In genomic region chrX:71158603-71159002, GRCh38 we compare ENCODE assay signal across 29 cellular contexts. TPM values are rescaled to one million over a fixed set of nuclear protein-coding genes. Genes with fewer than 3 reads are reported as not detected.
"Had no signal": no experiment of that assay in that cellular context is flagged by ENCODE, and none has a peak within 500 bp of the region (broad histone marks: within the 10 kb centered on the region; RNA-seq: fewer than 3 reads in every experiment).

No MANE protein-coding gene starts in this region.

- DNase-seq: effector CD8-positive, alpha-beta T cell; erythroblast; esophagus squamous epithelium; foreskin fibroblast; foreskin melanocyte; gastrocnemius medialis; glutamatergic neuron; heart right ventricle; hippocampal formation; left cardiac atrium; left lung; left ventricle myocardium superior; lower lobe of right lung; mesenchymal stem cell; mucosa of descending colon; naive B cell had no signal

- H3K4me1 Mint-ChIP-seq: mesothelial cell of epicardium had no signal

- H3K36me3 ChIP-seq: esophagus squamous epithelium, gastrocnemius medialis, heart right ventricle, left lung, lower lobe of right lung had no signal

- H3K27ac ChIP-seq: coronary artery, epithelial cell of prostate, esophagus squamous epithelium, gastrocnemius medialis, heart right ventricle, left lung, lower lobe of right lung had no signal

- ATAC-seq: esophagus mucosa, gastrocnemius medialis, heart right ventricle, left cardiac atrium, left lung, left ventricle myocardium superior, lower lobe of right lung, mucosa of descending colon had no signal

- H3K9me3 ChIP-seq: esophagus squamous epithelium, gastrocnemius medialis, heart right ventricle, left lung, lower lobe of right lung, mucosa of descending colon had no signal

- H3K4me3 Mint-ChIP-seq: mesothelial cell of epicardium, naive B cell had no signal

- H3K4me1 ChIP-seq: esophagus squamous epithelium, gastrocnemius medialis, heart right ventricle, left lung, lower lobe of right lung had no signal

- H3K27me3 ChIP-seq: esophagus squamous epithelium, gastrocnemius medialis, left lung had no signal

- H3K27me3 Mint-ChIP-seq: naive B cell; naive thymus-derived CD8-positive, alpha-beta T cell had no signal

- H3K36me3 Mint-ChIP-seq: mesothelial cell of epicardium, naive B cell had no signal

- H3K27ac Mint-ChIP-seq: mesothelial cell of epicardium had no signal

- H3K9me3 Mint-ChIP-seq: naive B cell; naive thymus-derived CD8-positive, alpha-beta T cell had no signal

- FAIRE-seq: colon, islet of Langerhans, keratinocyte had no signal

- H3K4me3 ChIP-seq: coronary artery, esophagus squamous epithelium, gastrocnemius medialis, heart right ventricle, left lung, lower lobe of right lung, mucosa of descending colon had no signal

RNA-seq across cellular contexts. Expression of gene IL2RG, which starts 47.2 kb away (rescaled TPM):
- total RNA-seq: lung microvascular endothelial cell, mesothelial cell of epicardium had no signal

RNA-seq across cellular contexts. Expression of gene CXorf65, which starts 52.1 kb away (rescaled TPM):
- total RNA-seq: dermis microvascular lymphatic vessel endothelial cell, esophagus mucosa, esophagus squamous epithelium, gastrocnemius medialis, glomerular endothelial cell, heart right ventricle, kidney epithelial cell, left cardiac atrium, left ventricle myocardium superior, lower lobe of right lung, lung microvascular endothelial cell, mesothelial cell of epicardium, myocyte had no signal
- polyA plus RNA-seq: heart right ventricle, keratinocyte had no signal
